Comparison of ENCODE assay signal across 18 cellular contexts in genomic region chr15:62976301-62976842, GRCh38.
DNase-seq lines count a peak whose midpoint lies in the region; ATAC-seq and TF ChIP-seq lines count a peak whose summit lies in the region.
"Had no signal": no experiment of that assay in that cellular context is flagged by ENCODE, and none has a peak within 500 bp of the region (broad histone marks: within the 10 kb centered on the region; RNA-seq: fewer than 3 reads in every experiment).

No MANE protein-coding gene starts in this region.

- peak overlapping the region; percentile 98 for H2BK5ac ChIP-seq in mesenchymal stem cell (ENCODE audit: low read depth, low read length, poor library complexity, severe bottlenecking)

- in situ Hi-C loops in ACHN (cut with HindIII; ENCODE audit: low pct_ligation_motif_present, low pct_unique_long_range_greater_than_20kb, low sequenced_read_pairs) (no loop called here), brain microvascular endothelial cell (cut with HindIII; ENCODE audit: low pct_ligation_motif_present, low sequenced_read_pairs) (no loop called here)

- no peak overlapping the region for H3K4ac ChIP-seq in mesenchymal stem cell (ENCODE audit: low read depth in 1 of 2, low read length in 2 of 2)

- H3K36me3 Mint-ChIP-seq in activated CD8-positive, alpha-beta T cell treated with anti-CD3 and anti-CD28 coated beads, Interleukin-2, amount 10 ng/mL, durations not matched to agents 7 days and 5 days (ENCODE audit: low read depth): no peaks in the 10 kb centered on the region
- H3K36me3 Mint-ChIP-seq: IgD-negative memory B cell; stimulated activated effector memory CD8-positive, alpha-beta T cell treated with anti-CD3 and anti-CD28 coated beads, Interleukin-12 subunit alpha, Interleukin-12 subunit beta, amount 100 ng/mL, for 72 hours had no signal

- POLR2A ChIA-PET in activated CD8-positive, alpha-beta T cell treated with anti-CD3 and anti-CD28 coated beads, Interleukin-2, amount 10 ng/mL, durations not matched to agents 7 days and 5 days (lab: Charles Lee): no interaction called here

- WGBS in mesenchymal stem cell: 1% methylated on average over 2 of the region's 2 CpGs

- H3K4me3 ChIP-seq in brain microvascular endothelial cell (ENCODE audit: low read depth, low read length) (no peak overlapping the region), mesenchymal stem cell (ENCODE audit: insufficient read depth in 1 of 2, low read depth in 1 of 2, low read length in 2 of 2) (no peak overlapping the region)
- H3K4me3 ChIP-seq: vagina had no signal

- peaks cover 3% of the 10 kb centered on the region for H3K79me1 ChIP-seq in mesenchymal stem cell (replicated peaks; ENCODE audit: low read length, poor library complexity, severe bottlenecking)

- peak overlapping the region; percentile 46 for H3K27ac ChIP-seq in brain microvascular endothelial cell
- H3K27ac ChIP-seq in mesenchymal stem cell (ENCODE audit: low read length, poor library complexity, severe bottlenecking): peak overlapping the region; percentile 98
- H3K27ac ChIP-seq: parathyroid adenoma, vagina had no signal

- no peak overlapping the region for H3K27ac Mint-ChIP-seq in activated CD8-positive, alpha-beta T cell treated with anti-CD3 and anti-CD28 coated beads, Interleukin-2, amount 10 ng/mL, durations not matched to agents 7 days and 5 days
- H3K27ac Mint-ChIP-seq: activated B cell treated with CpG ODN at 0.5 μM for 24 hours; IgD-negative memory B cell; stimulated activated effector memory CD8-positive, alpha-beta T cell treated with anti-CD3 and anti-CD28 coated beads, Interleukin-12 subunit alpha, Interleukin-12 subunit beta, amount 100 ng/mL, for 72 hours had no signal

- H3K4me2 ChIP-seq in mesenchymal stem cell (ENCODE audit: low read length, poor library complexity, severe bottlenecking): no peak overlapping the region

- no peak for TF ChIP-seq CTCF in brain microvascular endothelial cell (IDR thresholded peaks at IDR 0.05; ENCODE audit: low read depth, low read length, missing control alignments)

- no peak overlapping the region for H3K23ac ChIP-seq in mesenchymal stem cell (ENCODE audit: low read length in 2 of 2)

- H3K4me1 Mint-ChIP-seq in activated CD8-positive, alpha-beta T cell treated with anti-CD3 and anti-CD28 coated beads, Interleukin-2, amount 10 ng/mL, durations not matched to agents 7 days and 5 days (ENCODE audit: low read depth): no peaks in the 10 kb centered on the region
- H3K4me1 Mint-ChIP-seq: activated B cell treated with CpG ODN at 0.5 μM for 24 hours; IgD-negative memory B cell; stimulated activated effector memory CD8-positive, alpha-beta T cell treated with anti-CD3 and anti-CD28 coated beads, Interleukin-12 subunit alpha, Interleukin-12 subunit beta, amount 100 ng/mL, for 72 hours had no signal

- H3K27me3 ChIP-seq in brain microvascular endothelial cell (replicated peaks): no peaks in the 10 kb centered on the region
- no peaks in the 10 kb centered on the region for H3K27me3 ChIP-seq in mesenchymal stem cell (ENCODE audit: control insufficient read depth in 1 of 2, insufficient read depth in 1 of 2, low read length in 2 of 2)
- H3K27me3 ChIP-seq: BE2C, vagina had no signal

- H4K91ac ChIP-seq in mesenchymal stem cell (ENCODE audit: low read length): no peak overlapping the region

- peak overlapping the region in 1 of 2 experiments; percentile 71 for H2BK12ac ChIP-seq in mesenchymal stem cell (ENCODE audit: low read length in 2 of 2)

- H2AFZ ChIP-seq in mesenchymal stem cell (ENCODE audit: low read depth, low read length): no peak overlapping the region
- H2AFZ ChIP-seq: parathyroid adenoma had no signal

- no peak overlapping the region for H3K9ac ChIP-seq in mesenchymal stem cell (ENCODE audit: low read length)
- H3K9ac ChIP-seq: parathyroid adenoma had no signal

- H3K9me3 ChIP-seq in mesenchymal stem cell (ENCODE audit: control insufficient read depth, low read length): no peaks in the 10 kb centered on the region
- H3K9me3 ChIP-seq: BE2C, vagina had no signal

- no peak overlapping the region for H3K14ac ChIP-seq in mesenchymal stem cell (ENCODE audit: low read length in 2 of 2)

- no peak overlapping the region for H4K8ac ChIP-seq in mesenchymal stem cell (ENCODE audit: low read length)

- H3K27me3 Mint-ChIP-seq in activated CD8-positive, alpha-beta T cell treated with anti-CD3 and anti-CD28 coated beads, Interleukin-2, amount 10 ng/mL, durations not matched to agents 7 days and 5 days (ENCODE audit: low read depth): peaks cover 11% of the 10 kb centered on the region

- peak; percentile 86 for DNase-seq in ACHN
- peak; percentile 60 for DNase-seq in HK-2 (ENCODE audit: unreplicated experiment)
- DNase-seq in brain microvascular endothelial cell: peak; percentile 58
- DNase-seq in mesenchymal stem cell: peak; percentile 53
- no peak for DNase-seq in COR-L47 (lab: John Stamatoyannopoulos, UW)
- DNase-seq in activated CD8-positive, alpha-beta T cell treated with anti-CD3 and anti-CD28 coated beads, Interleukin-2, amount 10 ng/mL, durations not matched to agents 7 days and 5 days: no peak
- DNase-seq in ecto neural progenitor cell (ENCODE audit: low spot score): no peak
- DNase-seq: activated B cell treated with CpG ODN at 0.5 μM for 24 hours; BE2C; effector CD8-positive, alpha-beta T cell; hypothalamus; NCI-H187 treated with DMSO at 0.1 percent for 48 hours; stimulated activated CD4-positive, alpha-beta T cell treated with anti-CD3 and anti-CD28 coated beads, Interleukin-2, amount 100 ng/mL, for 48 hours had no signal

- H3K9me3 Mint-ChIP-seq in activated CD8-positive, alpha-beta T cell treated with anti-CD3 and anti-CD28 coated beads, Interleukin-2, amount 10 ng/mL, durations not matched to agents 7 days and 5 days (ENCODE audit: insufficient read depth): no peaks in the 10 kb centered on the region
- H3K9me3 Mint-ChIP-seq: activated B cell treated with CpG ODN at 0.5 μM for 24 hours; IgD-negative memory B cell; stimulated activated effector memory CD8-positive, alpha-beta T cell treated with anti-CD3 and anti-CD28 coated beads, Interleukin-12 subunit alpha, Interleukin-12 subunit beta, amount 100 ng/mL, for 72 hours had no signal

- peak overlapping the region; percentile 71 for H2BK120ac ChIP-seq in mesenchymal stem cell (ENCODE audit: low read depth, low read length)

- peak overlapping the region; percentile 92 for H2AK5ac ChIP-seq in mesenchymal stem cell (ENCODE audit: low read length, severe bottlenecking)

- peak overlapping the region; percentile 48 to 69 for H3K18ac ChIP-seq in mesenchymal stem cell (ENCODE audit: low read depth in 1 of 2, low read length in 2 of 2)

- H2BK15ac ChIP-seq in mesenchymal stem cell (ENCODE audit: low read depth, poor library complexity, severe bottlenecking): no peak overlapping the region

- H3K4me1 ChIP-seq in mesenchymal stem cell (ENCODE audit: control insufficient read depth, insufficient read depth, low read depth, low read length): peaks cover 23% of the 10 kb centered on the region
- H3K4me1 ChIP-seq: parathyroid adenoma, vagina had no signal

- H3K36me3 ChIP-seq in brain microvascular endothelial cell (replicated peaks) (no peaks in the 10 kb centered on the region), mesenchymal stem cell (ENCODE audit: control insufficient read depth in 1 of 2, insufficient read depth in 2 of 2, low read depth in 1 of 2, low read length in 2 of 2) (no peaks in the 10 kb centered on the region)
- H3K36me3 ChIP-seq: BE2C, vagina had no signal

- ATAC-seq in activated CD8-positive, alpha-beta T cell treated with anti-CD3 and anti-CD28 coated beads, Interleukin-2, amount 10 ng/mL, durations not matched to agents 7 days and 5 days: no peak
- no peak for ATAC-seq in HG02798 (IDR thresholded peaks at IDR 0.05; ENCODE audit: poor library complexity, unreplicated experiment)
- ATAC-seq: stimulated activated effector memory CD8-positive, alpha-beta T cell treated with anti-CD3 and anti-CD28 coated beads, Interleukin-12 subunit alpha, Interleukin-12 subunit beta, amount 100 ng/mL, for 72 hours had no signal

- CTCF ChIA-PET in activated CD8-positive, alpha-beta T cell treated with anti-CD3 and anti-CD28 coated beads, Interleukin-2, amount 10 ng/mL, durations not matched to agents 7 days and 5 days (lab: Charles Lee): no interaction called here

- H3K4me3 Mint-ChIP-seq in activated CD8-positive, alpha-beta T cell treated with anti-CD3 and anti-CD28 coated beads, Interleukin-2, amount 10 ng/mL, durations not matched to agents 7 days and 5 days: no peak overlapping the region
- H3K4me3 Mint-ChIP-seq: activated B cell treated with CpG ODN at 0.5 μM for 24 hours; IgD-negative memory B cell; stimulated activated effector memory CD8-positive, alpha-beta T cell treated with anti-CD3 and anti-CD28 coated beads, Interleukin-12 subunit alpha, Interleukin-12 subunit beta, amount 100 ng/mL, for 72 hours had no signal

Comparison
In these comparisons a context has a peak if more than half of its experiments do, and no peak if none do; other contexts are left out.
1. DNase-seq: peak in ACHN (single experiment), HK-2 (single experiment), brain microvascular endothelial cell (single experiment) and mesenchymal stem cell (single experiment); none in COR-L47 (single experiment), activated CD8-positive, alpha-beta T cell treated with anti-CD3 and anti-CD28 coated beads, Interleukin-2, amount 10 ng/mL, durations not matched to agents 7 days and 5 days (single experiment) and ecto neural progenitor cell (single experiment).